ENCODE assay signal across 12 cellular contexts in the genomic region with DNA sequence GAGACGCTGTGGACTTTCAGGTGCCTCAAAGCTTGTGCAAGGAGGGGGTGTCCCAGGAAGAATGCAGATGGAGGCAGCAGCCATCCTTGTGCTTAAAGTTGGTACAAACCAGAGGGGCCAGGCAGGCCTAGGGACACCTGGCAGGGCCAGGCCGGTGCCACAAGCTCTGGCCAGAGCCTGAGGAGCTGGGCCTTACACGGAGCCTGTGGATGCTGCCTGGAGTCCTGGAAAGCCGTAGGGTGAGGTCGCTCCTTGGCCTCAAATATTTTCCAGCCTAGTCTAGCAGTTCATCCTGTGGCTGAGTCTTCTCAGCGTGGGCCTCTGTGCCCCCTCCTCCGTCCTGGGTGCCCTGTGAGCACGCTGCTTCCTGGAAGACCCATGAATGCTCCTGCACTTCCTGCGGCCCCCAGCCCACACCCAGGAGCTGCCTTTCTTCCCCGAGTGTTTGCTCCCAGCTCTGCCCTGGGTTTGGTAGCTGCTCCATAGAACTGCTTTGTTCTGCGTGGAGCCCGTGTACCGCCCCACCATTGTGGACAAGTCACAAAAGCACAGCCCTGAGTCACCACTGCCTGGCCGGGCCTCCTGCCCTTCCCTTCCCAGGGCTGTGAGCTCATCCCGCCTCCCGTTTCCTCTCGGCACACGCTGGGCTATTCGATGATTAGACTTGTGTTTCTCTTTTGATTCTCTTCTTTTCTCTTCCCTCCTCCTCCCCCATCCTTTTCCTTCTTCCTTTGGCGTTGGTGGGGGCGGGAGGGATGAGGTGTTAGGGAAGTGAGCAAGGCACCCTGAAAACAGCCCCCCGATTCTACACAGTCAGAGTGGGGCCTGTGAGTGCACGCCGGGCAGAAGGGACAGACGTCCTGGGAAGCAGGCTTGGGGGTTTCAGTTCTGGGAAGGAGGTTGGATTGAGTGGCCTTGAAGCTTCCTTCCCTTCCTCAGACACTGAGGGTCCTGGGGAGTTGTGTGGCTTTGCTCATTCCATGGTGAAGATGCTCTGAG.
DNase-seq lines count a peak whose midpoint lies in the region; ATAC-seq and TF ChIP-seq lines count a peak whose summit lies in the region.
"Had no signal": no experiment of that assay in that cellular context is flagged by ENCODE, and none has a peak within 500 bp of the region (broad histone marks: within the 10 kb centered on the region; RNA-seq: fewer than 3 reads in every experiment).

No MANE protein-coding gene starts in this region.

- peaks cover 7 to 13% of the 10 kb centered on the region in 2 donors for H3K27me3 Mint-ChIP-seq in CD8-positive, alpha-beta memory T cell
- H3K27me3 Mint-ChIP-seq in natural killer cell (ENCODE audit: low read depth in 2 of 2) = peaks cover 0 to 3% of the 10 kb centered on the region in 2 donors

- WGBS in tibial nerve, 2 donors = 29 to 35% methylated on average over 23 to 25 of the region's 25 CpGs

- TF ChIP-seq EP300 in tibial nerve (IDR thresholded peaks at IDR 0.05) = peak in 1 of 2 donors; percentile 64

- no peak for ATAC-seq in natural killer cell

- TF ChIP-seq CTCF in tibial nerve (IDR thresholded peaks at IDR 0.05) (no peak), natural killer cell (IDR thresholded peaks at IDR 0.05) (no peak)

- no peak overlapping the region for H3K27ac Mint-ChIP-seq in CD8-positive, alpha-beta memory T cell
- no peak overlapping the region for H3K27ac Mint-ChIP-seq in natural killer cell
- H3K27ac Mint-ChIP-seq: T-helper 2 cell treated with Interferon-gamma antibody and Interleukin-4, amounts not matched to agents 5 μg/mL and 100 μg/mL, for 36 hours had no signal

- TF ChIP-seq POLR2A in tibial nerve (IDR thresholded peaks at IDR 0.05) = no peak

- no peaks in the 10 kb centered on the region for H3K36me3 Mint-ChIP-seq in CD8-positive, alpha-beta memory T cell
- no peaks in the 10 kb centered on the region for H3K36me3 Mint-ChIP-seq in natural killer cell
- H3K36me3 Mint-ChIP-seq: IgD-negative memory B cell had no signal

- no peak overlapping the region for H3K27ac ChIP-seq in epithelial cell of prostate
- peak overlapping the region; percentile 20 to 89 (median 81) for H3K27ac ChIP-seq in tibial nerve
- H3K27ac ChIP-seq in CD8-positive, alpha-beta memory T cell (ENCODE audit: low read depth, low read length) = no peak overlapping the region

- H3K9me3 Mint-ChIP-seq in CD8-positive, alpha-beta memory T cell = peaks cover 0 to 3% (median 0%) of the 10 kb centered on the region in 5 donors
- H3K9me3 Mint-ChIP-seq in natural killer cell = no peaks in the 10 kb centered on the region
- H3K9me3 Mint-ChIP-seq: IgD-negative memory B cell; T-helper 2 cell treated with Interferon-gamma antibody and Interleukin-4, amounts not matched to agents 5 μg/mL and 100 μg/mL, for 36 hours had no signal

- intact Hi-C loops in natural killer cell (cut with micrococcal nuclease) = no loop called here

- H3K4me3 Mint-ChIP-seq in CD8-positive, alpha-beta memory T cell = no peak overlapping the region
- no peak overlapping the region for H3K4me3 Mint-ChIP-seq in natural killer cell
- H3K4me3 Mint-ChIP-seq: IgD-negative memory B cell; T-helper 2 cell treated with Interferon-gamma antibody and Interleukin-4, amounts not matched to agents 5 μg/mL and 100 μg/mL, for 36 hours had no signal

- CTCF ChIA-PET in CD8-positive, alpha-beta memory T cell (lab: Charles Lee) = no interaction called here

- H3K4me1 ChIP-seq in tibial nerve = peaks cover 0 to 38% (median 6%) of the 10 kb centered on the region in 4 donors
- no peaks in the 10 kb centered on the region for H3K4me1 ChIP-seq in CD8-positive, alpha-beta memory T cell (ENCODE audit: insufficient read depth, low read length)

- POLR2A ChIA-PET in CD8-positive, alpha-beta memory T cell (lab: Charles Lee) = no interaction called here

- no peaks in the 10 kb centered on the region for H3K9me3 ChIP-seq in MG63
- H3K9me3 ChIP-seq in tibial nerve = no peaks in the 10 kb centered on the region
- no peaks in the 10 kb centered on the region for H3K9me3 ChIP-seq in CD8-positive, alpha-beta memory T cell (ENCODE audit: low read length)

- no peak overlapping the region for H3K4me3 ChIP-seq in MG63
- peak overlapping the region in 1 of 4 donors; percentile 4 for H3K4me3 ChIP-seq in tibial nerve
- no peak overlapping the region for H3K4me3 ChIP-seq in CD8-positive, alpha-beta memory T cell (ENCODE audit: low read length)

- H3K27me3 ChIP-seq in MG63 (no peaks in the 10 kb centered on the region), tibial nerve (no peaks in the 10 kb centered on the region)
- no peaks in the 10 kb centered on the region for H3K27me3 ChIP-seq in CD8-positive, alpha-beta memory T cell (ENCODE audit: insufficient read depth, low read length, poor library complexity, severe bottlenecking)

- no peaks in the 10 kb centered on the region for H3K36me3 ChIP-seq in MG63
- H3K36me3 ChIP-seq in tibial nerve = peaks cover 0 to 7% (median 0%) of the 10 kb centered on the region in 3 donors
- H3K36me3 ChIP-seq in CD8-positive, alpha-beta memory T cell (ENCODE audit: insufficient read depth, low read length) = no peaks in the 10 kb centered on the region

- DNase-seq in MG63 (peak; percentile 83), epithelial cell of prostate (ENCODE audit: low read depth, low spot score) (peak; percentile 8), lung microvascular endothelial cell (ENCODE audit: low read depth in 2 of 2) (peak; percentile 84 to 92), tibial nerve (ENCODE audit: low spot score in 2 of 2) (no peak), natural killer cell (no peak)
- no peak for DNase-seq in CD8-positive, alpha-beta memory T cell
- DNase-seq in activated CD8-positive, alpha-beta memory T cell treated with anti-CD3 and anti-CD28 coated beads, Interleukin-2, amount 50 U/mL, for 48 hours = no peak
- DNase-seq: DMS79; effector CD4-positive, alpha-beta T cell; NCI-H446 treated with DMSO at 0.1 percent for 48 hours had no signal

- H3K4me1 Mint-ChIP-seq in CD8-positive, alpha-beta memory T cell = no peaks in the 10 kb centered on the region
- no peaks in the 10 kb centered on the region for H3K4me1 Mint-ChIP-seq in natural killer cell
- H3K4me1 Mint-ChIP-seq: IgD-negative memory B cell had no signal

Comparison
In these comparisons a context has a peak if more than half of its experiments do, and no peak if none do; other contexts are left out.
1. DNase-seq: peak in MG63 (single experiment), epithelial cell of prostate (single experiment) and lung microvascular endothelial cell (2 of 2); none in tibial nerve (0 of 2), CD8-positive, alpha-beta memory T cell (0 of 5), activated CD8-positive, alpha-beta memory T cell treated with anti-CD3 and anti-CD28 coated beads, Interleukin-2, amount 50 U/mL, for 48 hours (single experiment) and natural killer cell (single experiment).
2. H3K27ac ChIP-seq: peak in tibial nerve (4 of 4); none in epithelial cell of prostate (single experiment) and CD8-positive, alpha-beta memory T cell (single experiment).